1 cellular context compared by ENCODE assay signal in the genomic region with DNA sequence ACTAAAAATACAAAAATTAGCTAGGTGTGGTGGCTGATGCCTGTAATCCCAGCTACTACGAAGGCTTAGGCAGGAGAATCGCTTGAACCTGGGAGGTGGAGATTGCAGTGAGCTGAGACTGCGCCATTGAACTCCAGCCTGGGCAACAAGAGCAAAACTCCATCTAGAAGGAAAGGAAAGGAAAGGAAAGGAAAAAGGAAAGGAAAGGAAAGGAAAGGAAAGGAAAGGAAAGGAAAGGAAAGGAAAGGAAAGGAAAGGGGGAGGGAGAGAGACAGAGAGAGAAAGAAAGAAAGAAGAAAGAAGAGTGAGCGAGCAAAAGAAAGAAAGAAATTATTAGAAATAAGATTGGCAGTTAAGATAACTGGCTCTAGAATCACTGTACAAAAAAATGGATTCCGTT. TPM values are rescaled to one million over a fixed set of nuclear protein-coding genes. Genes with fewer than 3 reads are reported as not detected.
"Had no signal": no experiment of that assay in that cellular context is flagged by ENCODE, and none has a peak within 500 bp of the region (broad histone marks: within the 10 kb centered on the region; RNA-seq: fewer than 3 reads in every experiment).

No MANE protein-coding gene starts in this region.

RNA-seq across cellular contexts. Expression of a gene that starts 18.7 kb away (rescaled TPM):
- total RNA-seq: bronchial epithelial cell had no signal
